8 cellular contexts compared by ENCODE assay signal in genomic region chr15:81000144-81000625, GRCh38. TPM values are rescaled to one million over a fixed set of nuclear protein-coding genes. Genes with fewer than 3 reads are reported as not detected.
A peak's percentile ranks its signal among the peaks of the same experiment; 100 is the strongest.
DNase-seq lines count a peak whose midpoint lies in the region; ATAC-seq, FAIRE-seq and TF ChIP-seq lines count a peak whose summit lies in the region.

No MANE protein-coding gene starts in this region.

- 0 out of 2 replicates have a peak, but pooled peaks cover 6% of the 10 kb centered on the region for H3K9me3 ChIP-seq in BLaER1
- no peaks in the 10 kb centered on the region for H3K9me3 ChIP-seq in adrenal gland (replicated peaks in 1 of 3)
- no peaks in the 10 kb centered on the region for H3K9me3 ChIP-seq in iPS-20b (ENCODE audit: insufficient read depth, low read depth, low read length)

- no peaks in the 10 kb centered on the region for H3K27me3 Mint-ChIP-seq in stimulated activated memory B cell treated with anti-CD40 and anti-IgM and Interleukin-4, amounts not matched to agents 10 μg/mL and 1 μg/mL and 100 μg/mL, for 72 hours

- WGBS in adrenal gland, 4 donors, result 11 to 12% (median 11%) methylated on average over 16 to 21 of the region's 21 CpGs

- H3K36me3 Mint-ChIP-seq in stimulated activated memory B cell treated with anti-CD40 and anti-IgM and Interleukin-4, amounts not matched to agents 10 μg/mL and 1 μg/mL and 100 μg/mL, for 72 hours, result peaks cover 15% of the 10 kb centered on the region

- no peak for FAIRE-seq in GM19239 (lab: Jason Lieb, UNC)

- peak; percentile 1 for ATAC-seq in HG03439 (IDR thresholded peaks at IDR 0.05; ENCODE audit: unreplicated experiment)
- no peak for ATAC-seq in stimulated activated memory B cell treated with anti-CD40 and anti-IgM and Interleukin-4, amounts not matched to agents 10 μg/mL and 1 μg/mL and 100 μg/mL, for 72 hours

- H3K27me3 ChIP-seq in BLaER1, result no peaks in the 10 kb centered on the region
- no peaks in the 10 kb centered on the region for H3K27me3 ChIP-seq in adrenal gland
- H3K27me3 ChIP-seq in iPS-20b (ENCODE audit: insufficient read depth, low read length), result peaks cover 27% of the 10 kb centered on the region

- peaks cover 21% of the 10 kb centered on the region for H3K36me3 ChIP-seq in BLaER1
- peaks cover 0 to 9% of the 10 kb centered on the region in 2 donors for H3K36me3 ChIP-seq in adrenal gland (replicated peaks in 1 of 2)
- 0 out of 2 replicates have a peak, but pooled peaks cover 6% of the 10 kb centered on the region for H3K36me3 ChIP-seq in iPS-20b (ENCODE audit: insufficient read depth, low read depth, low read length)

- peaks cover 4% of the 10 kb centered on the region for H3K9me3 Mint-ChIP-seq in stimulated activated memory B cell treated with anti-CD40 and anti-IgM and Interleukin-4, amounts not matched to agents 10 μg/mL and 1 μg/mL and 100 μg/mL, for 72 hours

- H3K4me3 ChIP-seq in BLaER1 (peak overlapping the region; percentile 98), adrenal gland (peak overlapping the region; percentile 32 to 98 (median 63)), iPS-20b (ENCODE audit: low read length) (peak overlapping the region; percentile 68)

- peak overlapping the region; percentile 87 for H3K4me3 Mint-ChIP-seq in stimulated activated memory B cell treated with anti-CD40 and anti-IgM and Interleukin-4, amounts not matched to agents 10 μg/mL and 1 μg/mL and 100 μg/mL, for 72 hours

- H3K9ac ChIP-seq in BLaER1, result peak overlapping the region; percentile 97
- H3K9ac ChIP-seq in iPS-20b (ENCODE audit: low read depth, low read length), result peak overlapping the region; percentile 71; the same call in 1 of the 2 replicates

- peak overlapping the region; percentile 98 for H3K27ac ChIP-seq in BLaER1
- H3K27ac ChIP-seq in adrenal gland, result peak overlapping the region; percentile 32 to 99 (median 93)
- no peak overlapping the region for H3K27ac ChIP-seq in iPS-20b (ENCODE audit: low read length)

- TF ChIP-seq POLR2A in adrenal gland (IDR thresholded peaks at IDR 0.05), result no peak

- H3K27ac Mint-ChIP-seq in stimulated activated memory B cell treated with anti-CD40 and anti-IgM and Interleukin-4, amounts not matched to agents 10 μg/mL and 1 μg/mL and 100 μg/mL, for 72 hours, result peak overlapping the region; percentile 93

- peaks cover 50% of the 10 kb centered on the region for H3K4me1 ChIP-seq in BLaER1
- H3K4me1 ChIP-seq in adrenal gland (replicated peaks in 1 of 2), result peaks cover 4 to 41% of the 10 kb centered on the region in 2 donors
- peaks cover 6% of the 10 kb centered on the region; the same call in 1 of the 2 replicates for H3K4me1 ChIP-seq in iPS-20b (ENCODE audit: insufficient read depth, low read length)

- H3K4me1 Mint-ChIP-seq in stimulated activated memory B cell treated with anti-CD40 and anti-IgM and Interleukin-4, amounts not matched to agents 10 μg/mL and 1 μg/mL and 100 μg/mL, for 72 hours, result peaks cover 41% of the 10 kb centered on the region

- no peak for TF ChIP-seq CTCF in adrenal gland (IDR thresholded peaks at IDR 0.05)

- H3K4me2 ChIP-seq in BLaER1, result peak overlapping the region; percentile 85

- intact Hi-C loops in adrenal gland (cut with DNase I), result loop anchor here in 1 of 2 donors (10.0 kb wide), 1 partner anchor 105 kb away; no protein-coding TSS in a partner anchor

- DNase-seq in adrenal gland (peak in 1 of 7 donors; percentile 14), DMS 273 treated with DMSO at 0.1 percent for 48 hours (lab: John Stamatoyannopoulos, UW) (no peak), GM19239 (ENCODE audit: insufficient read length, low spot score) (no peak), germinal center (ENCODE audit: low spot score) (no peak)

- H4K20me1 ChIP-seq in BLaER1, result peaks cover 35% of the 10 kb centered on the region

RNA-seq across cellular contexts. Expression of gene TLNRD1, which starts 0.5 kb away (rescaled TPM):
- total RNA-seq in adrenal gland, result 10 to 100 TPM; 17.4 to 30.8 (median 22.4) TPM
- 10 to 100 TPM in 1 of 3 donors, 1 to 10 TPM in 2; 4.3 to 11.4 (median 5.0) TPM for polyA plus RNA-seq in adrenal gland

RNA-seq across cellular contexts. Expression of gene MESD, which starts 10.6 kb away (rescaled TPM):
- total RNA-seq in adrenal gland, result 10 to 100 TPM; 13.2 to 50.3 (median 25.6) TPM
- polyA plus RNA-seq in adrenal gland, result 10 to 100 TPM; 17.1 to 56.1 (median 21.2) TPM
